ENCODE assay signal across 16 cellular contexts in genomic region chr11:12005476-12005875, GRCh38. TPM values are rescaled to one million over a fixed set of nuclear protein-coding genes. Genes with fewer than 3 reads are reported as not detected.
A peak's percentile ranks its signal among the peaks of the same experiment; 100 is the strongest.
DNase-seq lines count a peak whose midpoint lies in the region; ATAC-seq, FAIRE-seq and TF ChIP-seq lines count a peak whose summit lies in the region.
"Had no signal": no experiment of that assay in that cellular context is flagged by ENCODE, and none has a peak within 500 bp of the region (broad histone marks: within the 10 kb centered on the region; RNA-seq: fewer than 3 reads in every experiment).

No MANE protein-coding gene starts in this region.

- H3K9me3 ChIP-seq in RWPE2 (ENCODE audit: severe bottlenecking) (no peaks in the 10 kb centered on the region), esophagus squamous epithelium (no peaks in the 10 kb centered on the region)

- H3K4me3 ChIP-seq in RWPE2 (ENCODE audit: severe bottlenecking) (no peak overlapping the region), esophagus squamous epithelium (peak overlapping the region in 1 of 4 donors; percentile 12)

- H3K36me3 Mint-ChIP-seq in activated CD4-positive, alpha-beta T cell treated with anti-CD3 and anti-CD28 coated beads, Interleukin-2, amount 10 ng/mL, durations not matched to agents 7 days and 5 days (ENCODE audit: low read depth): no peaks in the 10 kb centered on the region
- H3K36me3 Mint-ChIP-seq: stimulated activated memory B cell treated with anti-CD40 and anti-IgM and Interleukin-4, amounts not matched to agents 10 μg/mL and 1 μg/mL and 100 μg/mL, for 72 hours had no signal

- no peak overlapping the region for H3K4me3 Mint-ChIP-seq in activated CD4-positive, alpha-beta T cell treated with anti-CD3 and anti-CD28 coated beads, Interleukin-2, amount 10 ng/mL, durations not matched to agents 7 days and 5 days
- H3K4me3 Mint-ChIP-seq: stimulated activated memory B cell treated with anti-CD40 and anti-IgM and Interleukin-4, amounts not matched to agents 10 μg/mL and 1 μg/mL and 100 μg/mL, for 72 hours had no signal

- H3K9me3 Mint-ChIP-seq in activated CD4-positive, alpha-beta T cell treated with anti-CD3 and anti-CD28 coated beads, Interleukin-2, amount 10 ng/mL, durations not matched to agents 7 days and 5 days: no peaks in the 10 kb centered on the region
- H3K9me3 Mint-ChIP-seq: stimulated activated memory B cell treated with anti-CD40 and anti-IgM and Interleukin-4, amounts not matched to agents 10 μg/mL and 1 μg/mL and 100 μg/mL, for 72 hours had no signal

- TF ChIP-seq CTCF in RWPE2 (IDR thresholded peaks at IDR 0.05; ENCODE audit: poor library complexity, severe bottlenecking) (no peak), esophagus squamous epithelium (IDR thresholded peaks at IDR 0.05) (no peak)

- CTCF ChIA-PET in activated CD4-positive, alpha-beta T cell treated with anti-CD3 and anti-CD28 coated beads, Interleukin-2, amount 10 ng/mL, durations not matched to agents 7 days and 5 days (lab: Charles Lee): interaction anchor here (1.4 kb wide), 1 partner anchor 15 kb away, joined by 3 read pairs; no protein-coding TSS in a partner anchor

- H3K36me3 ChIP-seq in RWPE2 (ENCODE audit: low read depth): peaks cover 23% of the 10 kb centered on the region
- peaks cover 0 to 10% (median 0%) of the 10 kb centered on the region in 3 donors for H3K36me3 ChIP-seq in esophagus squamous epithelium

- H3K27me3 ChIP-seq in RWPE2 (ENCODE audit: insufficient read depth, poor library complexity, severe bottlenecking): no peaks in the 10 kb centered on the region
- peaks cover 0 to 50% (median 0%) of the 10 kb centered on the region in 4 donors for H3K27me3 ChIP-seq in esophagus squamous epithelium

- WGBS in esophagus squamous epithelium, 2 donors: 25 to 43% methylated on average over 1 of the region's 1 CpG

- no peak overlapping the region for H3K27ac Mint-ChIP-seq in activated CD4-positive, alpha-beta T cell treated with anti-CD3 and anti-CD28 coated beads, Interleukin-2, amount 10 ng/mL, durations not matched to agents 7 days and 5 days
- H3K27ac Mint-ChIP-seq: stimulated activated memory B cell treated with anti-CD40 and anti-IgM and Interleukin-4, amounts not matched to agents 10 μg/mL and 1 μg/mL and 100 μg/mL, for 72 hours had no signal

- H3K27me3 Mint-ChIP-seq in activated CD4-positive, alpha-beta T cell treated with anti-CD3 and anti-CD28 coated beads, Interleukin-2, amount 10 ng/mL, durations not matched to agents 7 days and 5 days: peaks cover 69% of the 10 kb centered on the region

- peak; percentile 88 for DNase-seq in ELR (ENCODE audit: low read depth)
- DNase-seq in RWPE2 (ENCODE audit: low spot score): no peak
- DNase-seq in esophagus squamous epithelium (lab: John Stamatoyannopoulos, UW): no peak
- peak; percentile 63 for DNase-seq in renal cortical epithelial cell (ENCODE audit: low read depth)
- DNase-seq in activated CD4-positive, alpha-beta T cell treated with anti-CD3 and anti-CD28 coated beads, Interleukin-2, amount 50 U/mL, for 4 hours: no peak
- DNase-seq in activated CD4-positive, alpha-beta T cell treated with anti-CD3 and anti-CD28 coated beads, Interleukin-2, amount 10 ng/mL, durations not matched to agents 7 days and 5 days: no peak
- DNase-seq in RCC 7860 (ENCODE audit: low spot score): no peak
- DNase-seq: activated CD8-positive, alpha-beta memory T cell treated with anti-CD3 and anti-CD28 coated beads, Interleukin-2, amount 50 U/mL, for 4 hours; GF-D8; kidney; NCI-H1105 treated with DMSO at 0.1 percent for 48 hours; retina had no signal

- no peak for FAIRE-seq in RCC 7860 (lab: Jason Lieb, UNC)
- FAIRE-seq: GM19239, kidney had no signal

- ATAC-seq in RWPE2 (ENCODE audit: low read depth): no peak
- ATAC-seq in HG03378 (IDR thresholded peaks at IDR 0.05; ENCODE audit: unreplicated experiment): no peak
- ATAC-seq: stimulated activated memory B cell treated with anti-CD40 and anti-IgM and Interleukin-4, amounts not matched to agents 10 μg/mL and 1 μg/mL and 100 μg/mL, for 72 hours had no signal

- intact Hi-C loops in esophagus squamous epithelium (cut with DNase I): no loop called here

- H3K27ac ChIP-seq in RWPE2 (ENCODE audit: poor library complexity, severe bottlenecking) (peak overlapping the region; percentile 63), esophagus squamous epithelium (peak overlapping the region in 3 of 4 donors; percentile 28 to 79 (median 36))
- H3K27ac ChIP-seq: VCaP had no signal

- POLR2A ChIA-PET in activated CD4-positive, alpha-beta T cell treated with anti-CD3 and anti-CD28 coated beads, Interleukin-2, amount 10 ng/mL, durations not matched to agents 7 days and 5 days (lab: Charles Lee): no interaction called here

- peaks cover 11% of the 10 kb centered on the region for H3K4me1 Mint-ChIP-seq in activated CD4-positive, alpha-beta T cell treated with anti-CD3 and anti-CD28 coated beads, Interleukin-2, amount 10 ng/mL, durations not matched to agents 7 days and 5 days

- H3K4me1 ChIP-seq in RWPE2 (ENCODE audit: insufficient read depth, poor library complexity, severe bottlenecking) (peaks cover 30% of the 10 kb centered on the region), esophagus squamous epithelium (peaks cover 18 to 57% (median 26%) of the 10 kb centered on the region in 3 donors)

- no peak for TF ChIP-seq POLR2A in esophagus squamous epithelium (IDR thresholded peaks at IDR 0.05)

RNA-seq across cellular contexts. Expression of gene DKK3, which starts 3.0 kb away (rescaled TPM):
- 100 to 1,000 TPM in 1 of 4 donors, 10 to 100 TPM in 3; 24.8 to 112 (median 44.5) TPM for total RNA-seq in esophagus squamous epithelium
- 150 and 274 TPM in 2 replicates for total RNA-seq in renal cortical epithelial cell
- not detected for total RNA-seq in activated CD4-positive, alpha-beta T cell treated with anti-CD3 and anti-CD28 coated beads, Interleukin-2, amount 10 ng/mL, durations not matched to agents 7 days and 5 days

Comparison
In these comparisons a context has a peak if more than half of its experiments do, and no peak if none do; other contexts are left out.
1. DNase-seq: peak in ELR (single experiment) and renal cortical epithelial cell (single experiment); none in RWPE2 (single experiment), esophagus squamous epithelium (single experiment), activated CD4-positive, alpha-beta T cell treated with anti-CD3 and anti-CD28 coated beads, Interleukin-2, amount 50 U/mL, for 4 hours (0 of 2), activated CD4-positive, alpha-beta T cell treated with anti-CD3 and anti-CD28 coated beads, Interleukin-2, amount 10 ng/mL, durations not matched to agents 7 days and 5 days (single experiment) and RCC 7860 (single experiment).
2. RNA of gene DKK3, which starts 3.0 kb away (total RNA-seq): 150 to 274 TPM in renal cortical epithelial cell and 24.8 to 112 TPM in esophagus squamous epithelium; not detected in activated CD4-positive, alpha-beta T cell treated with anti-CD3 and anti-CD28 coated beads, Interleukin-2, amount 10 ng/mL, durations not matched to agents 7 days and 5 days; every median in the first group is over 10 times any median in the second.